Comparison of ENCODE assay signal across 1 cellular context in genomic region chr2:227545990-227546389, GRCh38.
TF ChIP-seq lines count a peak whose summit lies in the region.

No MANE protein-coding gene starts in this region.

TF ChIP-seq in HepG2, 621 proteins besides CTCF, POLR2A, EP300 and RAD21 (continued from another document):
- TF ChIP-seq ZBTB10 (CRISPR knock-in tag; IDR thresholded peaks at IDR 0.05; ENCODE audit: borderline replicate concordance): no peak
- no peak for TF ChIP-seq SRSF9 (IDR thresholded peaks at IDR 0.05; ENCODE audit: borderline replicate concordance, insufficient read depth, low read depth, low read length, poor library complexity, severe bottlenecking)
- no peak for TF ChIP-seq ZNF790 (CRISPR knock-in tag; IDR thresholded peaks at IDR 0.05; ENCODE audit: borderline replicate concordance)
- TF ChIP-seq MED13 (CRISPR knock-in tag; IDR thresholded peaks at IDR 0.05): no peak
- TF ChIP-seq ZNF687 (CRISPR knock-in tag; IDR thresholded peaks at IDR 0.05): peak; percentile 44; the same call in 1 of the 2 replicates
- 0 out of 2 replicates have a peak, but pooled peaks have one; percentile 46 for TF ChIP-seq ZMYM4 (CRISPR knock-in tag; IDR thresholded peaks at IDR 0.05)
- no peak for TF ChIP-seq IKZF1 (IDR thresholded peaks at IDR 0.05)
- TF ChIP-seq GATAD1 (CRISPR knock-in tag; IDR thresholded peaks at IDR 0.05): no peak
- TF ChIP-seq ZFP36L2 (CRISPR knock-in tag; IDR thresholded peaks at IDR 0.05): no peak
- TF ChIP-seq ZNF674 (CRISPR knock-in tag; IDR thresholded peaks at IDR 0.05; ENCODE audit: low read depth): no peak
- 0 out of 2 replicates have a peak, but pooled peaks have one; percentile 25 for TF ChIP-seq NFKB2 (CRISPR knock-in tag; IDR thresholded peaks at IDR 0.05; ENCODE audit: borderline replicate concordance)
- TF ChIP-seq POGZ (CRISPR knock-in tag; IDR thresholded peaks at IDR 0.05): peak; percentile 56
- TF ChIP-seq RBM39 (IDR thresholded peaks at IDR 0.05; ENCODE audit: low read depth, low read length, poor library complexity, severe bottlenecking): no peak
- TF ChIP-seq MAZ (IDR thresholded peaks at IDR 0.05; ENCODE audit: borderline replicate concordance, low read depth, low read length): no peak
- no peak for TF ChIP-seq MAZ (CRISPR knock-in tag; IDR thresholded peaks at IDR 0.05; ENCODE audit: low read depth)
